In genomic region chr15:68553994-68554715, GRCh38 we compare ENCODE assay signal across 8 cellular contexts. TPM values are rescaled to one million over a fixed set of nuclear protein-coding genes. Genes with fewer than 3 reads are reported as not detected.
DNase-seq lines count a peak whose midpoint lies in the region; ATAC-seq and TF ChIP-seq lines count a peak whose summit lies in the region.

No MANE protein-coding gene starts in this region.

- no peak overlapping the region for H2AFZ ChIP-seq in DND-41 (ENCODE audit: low read depth, low read length)

- H3K4me3 Mint-ChIP-seq in activated naive CD4-positive, alpha-beta T cell treated with anti-CD3 and anti-CD28 coated beads, Interleukin-2, amount 10 ng/mL, durations not matched to agents 7 days and 5 days: no peak overlapping the region

- CTCF ChIA-PET in activated naive CD4-positive, alpha-beta T cell treated with anti-CD3 and anti-CD28 coated beads, Interleukin-2, amount 10 ng/mL, durations not matched to agents 7 days and 5 days (lab: Charles Lee): interaction anchor here (0.6 to 7.7 kb wide), 13 partner anchors 9 to 433 kb away, joined by 3 to 136 read pairs (median 4); no protein-coding TSS in a partner anchor

- no peaks in the 10 kb centered on the region for H3K9me3 Mint-ChIP-seq in activated naive CD4-positive, alpha-beta T cell treated with anti-CD3 and anti-CD28 coated beads, Interleukin-2, amount 10 ng/mL, durations not matched to agents 7 days and 5 days

- no peak overlapping the region for H3K4me3 ChIP-seq in DND-41 (ENCODE audit: low read depth in 1 of 2, low read length in 2 of 2)
- no peak overlapping the region for H3K4me3 ChIP-seq in MG63

- H3K4me1 ChIP-seq in DND-41 (ENCODE audit: insufficient read depth, low read length): no peaks in the 10 kb centered on the region; the same call in 1 of the 2 replicates

- H3K27me3 ChIP-seq in DND-41 (ENCODE audit: insufficient read depth, low read length, poor library complexity) (peaks cover 3% of the 10 kb centered on the region), MG63 (no peaks in the 10 kb centered on the region)

- H3K36me3 Mint-ChIP-seq in activated naive CD4-positive, alpha-beta T cell treated with anti-CD3 and anti-CD28 coated beads, Interleukin-2, amount 10 ng/mL, durations not matched to agents 7 days and 5 days: no peaks in the 10 kb centered on the region

- H3K27ac ChIP-seq in DND-41 (ENCODE audit: low read length): no peak overlapping the region

- no peaks in the 10 kb centered on the region for H3K79me2 ChIP-seq in DND-41 (ENCODE audit: insufficient read depth, low read length)

- H3K27me3 Mint-ChIP-seq in activated naive CD4-positive, alpha-beta T cell treated with anti-CD3 and anti-CD28 coated beads, Interleukin-2, amount 10 ng/mL, durations not matched to agents 7 days and 5 days: peaks cover 58% of the 10 kb centered on the region

- TF ChIP-seq CTCF in DND-41 (IDR thresholded peaks at IDR 0.05; ENCODE audit: borderline replicate concordance, extremely low read depth, low read length, poor library complexity, severe bottlenecking): peak; percentile 74

- peak; percentile 58 for DNase-seq in DND-41
- peak; percentile 37 for DNase-seq in MG63
- peak; percentile 49 for DNase-seq in SK-N-DZ (ENCODE audit: low spot score)
- DNase-seq in activated naive CD4-positive, alpha-beta T cell treated with anti-CD3 and anti-CD28 coated beads, Interleukin-2, amount 10 ng/mL, durations not matched to agents 7 days and 5 days: peak; percentile 82
- peak; percentile 79 for DNase-seq in cardiac septum (ENCODE audit: low spot score)
- peak; percentile 57 for DNase-seq in putamen (ENCODE audit: low spot score)
- no peak for DNase-seq in 8988T

- no peak overlapping the region for H3K9ac ChIP-seq in DND-41 (ENCODE audit: low read depth, low read length)

- H3K9me3 ChIP-seq in DND-41 (ENCODE audit: insufficient read depth, low read length, severe bottlenecking): no peaks in the 10 kb centered on the region
- H3K9me3 ChIP-seq in MG63: no peaks in the 10 kb centered on the region

- H3K27ac Mint-ChIP-seq in activated naive CD4-positive, alpha-beta T cell treated with anti-CD3 and anti-CD28 coated beads, Interleukin-2, amount 10 ng/mL, durations not matched to agents 7 days and 5 days: no peak overlapping the region

- intact Hi-C loops in cardiac septum (cut with DNase I): loop anchor here (2.0 kb wide), 2 partner anchors 321 to 371 kb away; no protein-coding TSS in a partner anchor

- H3K4me1 Mint-ChIP-seq in activated naive CD4-positive, alpha-beta T cell treated with anti-CD3 and anti-CD28 coated beads, Interleukin-2, amount 10 ng/mL, durations not matched to agents 7 days and 5 days: peaks cover 10% of the 10 kb centered on the region

- ATAC-seq in DND-41 (ENCODE audit: insufficient read depth, low read depth): 0 out of 3 replicates have a peak, but pooled peaks have one; percentile 31
- no peak for ATAC-seq in GM18520 (IDR thresholded peaks at IDR 0.05; ENCODE audit: unreplicated experiment)

- peaks cover 7% of the 10 kb centered on the region; the same call in 1 of the 2 replicates for H4K20me1 ChIP-seq in DND-41 (ENCODE audit: insufficient read depth, low read length)

- H3K36me3 ChIP-seq in DND-41 (ENCODE audit: insufficient read depth, low read length) (no peaks in the 10 kb centered on the region), MG63 (no peaks in the 10 kb centered on the region)

- no peak overlapping the region for H3K4me2 ChIP-seq in DND-41 (ENCODE audit: insufficient read depth, low read length)

RNA-seq across cellular contexts. Expression of gene CORO2B, which starts 24.6 kb away (rescaled TPM):
- 7.1 and 7.9 TPM in 2 replicates for total RNA-seq in MG63 (2014; rRNA removed; shearing (Covaris generic); ENCODE audit: low replicate concordance)
- polyA plus RNA-seq in SK-N-DZ (2014; cell fraction: cytosol; rRNA removed): not detected in 2 replicates
- polyA plus RNA-seq in SK-N-DZ (2014; cell fraction: nucleus; rRNA removed): not detected in 2 replicates
- total RNA-seq in cardiac septum: 2.7 TPM
